1 cellular context compared by ENCODE assay signal in the genomic region with DNA sequence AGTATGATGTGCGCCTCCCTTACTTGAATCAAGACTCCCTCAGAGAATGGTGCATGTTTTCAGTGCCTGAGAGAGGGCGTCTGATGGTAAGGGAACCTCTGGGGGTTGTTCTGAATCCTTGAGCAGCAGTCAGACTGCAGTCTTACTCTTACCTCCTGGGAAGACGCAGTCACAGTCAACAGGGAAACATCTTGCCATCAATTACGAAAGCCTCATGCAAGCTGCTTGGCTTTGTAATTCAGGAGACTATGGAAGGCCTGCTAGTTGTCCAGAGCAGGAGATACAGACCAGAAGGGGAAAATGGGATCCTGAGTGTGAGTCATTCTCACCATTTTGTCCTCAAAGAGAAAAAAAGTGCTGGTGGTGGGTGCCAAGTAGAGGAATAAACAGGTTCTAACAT.
TF ChIP-seq lines count a peak whose summit lies in the region.

No MANE protein-coding gene starts in this region.

TF ChIP-seq in WTC11, 78 proteins besides CTCF, POLR2A, EP300 and RAD21 (continued from another document):
- TF ChIP-seq, protein P1, sequence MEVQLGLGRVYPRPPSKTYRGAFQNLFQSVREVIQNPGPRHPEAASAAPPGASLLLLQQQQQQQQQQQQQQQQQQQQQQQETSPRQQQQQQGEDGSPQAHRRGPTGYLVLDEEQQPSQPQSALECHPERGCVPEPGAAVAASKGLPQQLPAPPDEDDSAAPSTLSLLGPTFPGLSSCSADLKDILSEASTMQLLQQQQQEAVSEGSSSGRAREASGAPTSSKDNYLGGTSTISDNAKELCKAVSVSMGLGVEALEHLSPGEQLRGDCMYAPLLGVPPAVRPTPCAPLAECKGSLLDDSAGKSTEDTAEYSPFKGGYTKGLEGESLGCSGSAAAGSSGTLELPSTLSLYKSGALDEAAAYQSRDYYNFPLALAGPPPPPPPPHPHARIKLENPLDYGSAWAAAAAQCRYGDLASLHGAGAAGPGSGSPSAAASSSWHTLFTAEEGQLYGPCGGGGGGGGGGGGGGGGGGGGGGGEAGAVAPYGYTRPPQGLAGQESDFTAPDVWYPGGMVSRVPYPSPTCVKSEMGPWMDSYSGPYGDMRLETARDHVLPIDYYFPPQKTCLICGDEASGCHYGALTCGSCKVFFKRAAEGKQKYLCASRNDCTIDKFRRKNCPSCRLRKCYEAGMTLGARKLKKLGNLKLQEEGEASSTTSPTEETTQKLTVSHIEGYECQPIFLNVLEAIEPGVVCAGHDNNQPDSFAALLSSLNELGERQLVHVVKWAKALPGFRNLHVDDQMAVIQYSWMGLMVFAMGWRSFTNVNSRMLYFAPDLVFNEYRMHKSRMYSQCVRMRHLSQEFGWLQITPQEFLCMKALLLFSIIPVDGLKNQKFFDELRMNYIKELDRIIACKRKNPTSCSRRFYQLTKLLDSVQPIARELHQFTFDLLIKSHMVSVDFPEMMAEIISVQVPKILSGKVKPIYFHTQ (CRISPR knock-in tag; IDR thresholded peaks at IDR 0.05): no peak
- TF ChIP-seq, protein P2, sequence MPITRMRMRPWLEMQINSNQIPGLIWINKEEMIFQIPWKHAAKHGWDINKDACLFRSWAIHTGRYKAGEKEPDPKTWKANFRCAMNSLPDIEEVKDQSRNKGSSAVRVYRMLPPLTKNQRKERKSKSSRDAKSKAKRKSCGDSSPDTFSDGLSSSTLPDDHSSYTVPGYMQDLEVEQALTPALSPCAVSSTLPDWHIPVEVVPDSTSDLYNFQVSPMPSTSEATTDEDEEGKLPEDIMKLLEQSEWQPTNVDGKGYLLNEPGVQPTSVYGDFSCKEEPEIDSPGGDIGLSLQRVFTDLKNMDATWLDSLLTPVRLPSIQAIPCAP (CRISPR knock-in tag; IDR thresholded peaks at IDR 0.05): no peak
- no peak for TF ChIP-seq SMAD4 (CRISPR knock-in tag; IDR thresholded peaks at IDR 0.05)
- TF ChIP-seq, protein P3, sequence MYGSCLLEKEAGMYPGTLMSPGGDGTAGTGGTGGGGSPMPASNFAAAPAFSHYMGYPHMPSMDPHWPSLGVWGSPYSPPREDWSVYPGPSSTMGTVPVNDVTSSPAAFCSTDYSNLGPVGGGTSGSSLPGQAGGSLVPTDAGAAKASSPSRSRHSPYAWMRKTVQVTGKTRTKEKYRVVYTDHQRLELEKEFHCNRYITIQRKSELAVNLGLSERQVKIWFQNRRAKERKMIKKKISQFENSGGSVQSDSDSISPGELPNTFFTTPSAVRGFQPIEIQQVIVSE (CRISPR knock-in tag; IDR thresholded peaks at IDR 0.05; ENCODE audit: borderline replicate concordance): no peak
- TF ChIP-seq SOX15 (CRISPR knock-in tag; IDR thresholded peaks at IDR 0.05): no peak
- no peak for TF ChIP-seq HMGA2 (CRISPR knock-in tag; IDR thresholded peaks at IDR 0.05)
- TF ChIP-seq, protein P4, sequence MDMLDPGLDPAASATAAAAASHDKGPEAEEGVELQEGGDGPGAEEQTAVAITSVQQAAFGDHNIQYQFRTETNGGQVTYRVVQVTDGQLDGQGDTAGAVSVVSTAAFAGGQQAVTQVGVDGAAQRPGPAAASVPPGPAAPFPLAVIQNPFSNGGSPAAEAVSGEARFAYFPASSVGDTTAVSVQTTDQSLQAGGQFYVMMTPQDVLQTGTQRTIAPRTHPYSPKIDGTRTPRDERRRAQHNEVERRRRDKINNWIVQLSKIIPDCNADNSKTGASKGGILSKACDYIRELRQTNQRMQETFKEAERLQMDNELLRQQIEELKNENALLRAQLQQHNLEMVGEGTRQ (CRISPR knock-in tag; IDR thresholded peaks at IDR 0.05): no peak
